In the genomic region with DNA sequence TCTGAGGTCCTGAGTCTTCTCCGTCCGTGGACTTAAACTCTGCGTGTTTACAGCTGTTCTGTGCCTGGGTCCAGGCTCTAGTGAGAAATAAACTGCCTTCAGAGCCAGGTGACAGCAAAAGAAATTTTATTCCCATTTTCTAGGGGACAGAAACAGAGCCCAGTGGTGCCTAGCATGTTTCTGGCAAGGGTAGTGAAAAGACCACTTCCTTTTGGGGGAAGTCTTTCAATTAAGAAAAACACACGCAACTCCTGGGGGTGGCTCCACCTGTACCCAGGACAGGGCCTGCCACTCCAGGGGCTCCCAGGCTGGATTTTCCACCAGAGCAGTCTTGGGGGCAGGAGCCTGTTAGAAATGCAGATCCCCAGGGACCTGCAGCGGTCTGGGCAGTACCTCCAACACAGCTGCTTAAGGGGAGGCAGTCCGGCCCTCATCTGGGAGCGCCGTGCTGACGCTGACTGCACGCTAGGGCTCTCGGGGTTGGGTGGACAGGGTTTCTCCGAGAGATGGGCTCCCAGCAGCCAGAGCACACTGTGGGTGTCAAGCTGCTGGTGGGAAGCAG, we compare ENCODE assay signal across 21 cellular contexts. TPM values are rescaled to one million over a fixed set of nuclear protein-coding genes. Genes with fewer than 3 reads are reported as not detected.
"Had no signal": no experiment of that assay in that cellular context is flagged by ENCODE, and none has a peak within 500 bp of the region (broad histone marks: within the 10 kb centered on the region; RNA-seq: fewer than 3 reads in every experiment).

No MANE protein-coding gene starts in this region.

- DNase-seq: activated T-cell treated with anti-CD3 and anti-CD28 coated beads, Interleukin-2, amount 50 U/mL, for 1 hour; central memory CD4-positive, alpha-beta T cell; dermis blood vessel endothelial cell; effector memory CD4-positive, alpha-beta T cell; foreskin melanocyte; small intestine; stimulated activated CD4-positive, alpha-beta T cell treated with anti-CD3 and anti-CD28 coated beads, Interleukin-2, amount 100 ng/mL, for 24 hours; stomach; T-helper 9 cell had no signal

- H3K9me3 Mint-ChIP-seq: activated naive CD4-positive, alpha-beta T cell treated with anti-CD3 and anti-CD28 coated beads, Interleukin-2, amount 50 U/mL, for 72 hours; activated T-helper 17 cell treated with anti-CD3 and anti-CD28 coated beads, Interleukin-2, amount 50 U/mL, for 72 hours; memory B cell; natural killer cell treated with Interleukin-12 subunit alpha and Interleukin-12 subunit beta and Interleukin-15 and Interleukin-18, amount 100 ng/mL, for 72 hours; stimulated activated effector memory CD8-positive, alpha-beta T cell treated with anti-CD3 and anti-CD28 coated beads, Interleukin-12 subunit alpha, Interleukin-12 subunit beta, amount 100 ng/mL, for 72 hours; type B pancreatic cell had no signal

- ATAC-seq: activated naive CD4-positive, alpha-beta T cell treated with anti-CD3 and anti-CD28 coated beads, Interleukin-2, amount 50 U/mL, for 72 hours; activated T-helper 17 cell treated with anti-CD3 and anti-CD28 coated beads, Interleukin-2, amount 50 U/mL, for 72 hours; natural killer cell treated with Interleukin-12 subunit alpha and Interleukin-12 subunit beta and Interleukin-15 and Interleukin-18, amount 100 ng/mL, for 72 hours; sciatic nerve; stimulated activated effector memory CD8-positive, alpha-beta T cell treated with anti-CD3 and anti-CD28 coated beads, Interleukin-12 subunit alpha, Interleukin-12 subunit beta, amount 100 ng/mL, for 72 hours had no signal

- H3K9me3 ChIP-seq: stomach had no signal

- H3K4me3 ChIP-seq: stomach had no signal

- H3K27me3 ChIP-seq: stomach had no signal

- H3K4me3 Mint-ChIP-seq: activated T-helper 17 cell treated with anti-CD3 and anti-CD28 coated beads, Interleukin-2, amount 50 U/mL, for 72 hours; memory B cell; natural killer cell treated with Interleukin-12 subunit alpha and Interleukin-12 subunit beta and Interleukin-15 and Interleukin-18, amount 100 ng/mL, for 72 hours; stimulated activated effector memory CD8-positive, alpha-beta T cell treated with anti-CD3 and anti-CD28 coated beads, Interleukin-12 subunit alpha, Interleukin-12 subunit beta, amount 100 ng/mL, for 72 hours; type B pancreatic cell had no signal

- H3K27me3 Mint-ChIP-seq: activated T-helper 17 cell treated with anti-CD3 and anti-CD28 coated beads, Interleukin-2, amount 50 U/mL, for 72 hours; type B pancreatic cell had no signal

- FAIRE-seq: astrocyte, small intestine had no signal

- H3K36me3 Mint-ChIP-seq: activated naive CD4-positive, alpha-beta T cell treated with anti-CD3 and anti-CD28 coated beads, Interleukin-2, amount 50 U/mL, for 72 hours; natural killer cell treated with Interleukin-12 subunit alpha and Interleukin-12 subunit beta and Interleukin-15 and Interleukin-18, amount 100 ng/mL, for 72 hours; type B pancreatic cell had no signal

- H3K27ac ChIP-seq: stomach had no signal

- H3K27ac Mint-ChIP-seq: activated T-helper 17 cell treated with anti-CD3 and anti-CD28 coated beads, Interleukin-2, amount 50 U/mL, for 72 hours; memory B cell; natural killer cell treated with Interleukin-12 subunit alpha and Interleukin-12 subunit beta and Interleukin-15 and Interleukin-18, amount 100 ng/mL, for 72 hours; stimulated activated effector memory CD8-positive, alpha-beta T cell treated with anti-CD3 and anti-CD28 coated beads, Interleukin-12 subunit alpha, Interleukin-12 subunit beta, amount 100 ng/mL, for 72 hours; type B pancreatic cell had no signal

RNA-seq across cellular contexts. Expression of gene AVP, which starts 23.0 kb away (rescaled TPM):
- total RNA-seq: activated T-helper 17 cell treated with anti-CD3 and anti-CD28 coated beads, Interleukin-2, amount 50 U/mL, for 72 hours; astrocyte; dermis blood vessel endothelial cell; liver; natural killer cell treated with Interleukin-12 subunit alpha and Interleukin-12 subunit beta and Interleukin-15 and Interleukin-18, amount 100 ng/mL, for 72 hours; sciatic nerve; stomach; T-helper 1 cell treated with Interleukin-12 subunit alpha and Interleukin-12 subunit beta and Interleukin-4 antibody, amounts not matched to agents 30 ng/mL and 1 ng/mL, for 36 hours; temporal lobe had no signal
- polyA plus RNA-seq: esophagus, stomach had no signal

RNA-seq across cellular contexts. Expression of gene OXT, which starts 36.1 kb away (rescaled TPM):
- total RNA-seq: activated naive CD4-positive, alpha-beta T cell treated with anti-CD3 and anti-CD28 coated beads, Interleukin-2, amount 50 U/mL, for 72 hours; activated T-helper 17 cell treated with anti-CD3 and anti-CD28 coated beads, Interleukin-2, amount 50 U/mL, for 72 hours; astrocyte; dermis blood vessel endothelial cell; natural killer cell treated with Interleukin-12 subunit alpha and Interleukin-12 subunit beta and Interleukin-15 and Interleukin-18, amount 100 ng/mL, for 72 hours; sciatic nerve; stomach; temporal lobe had no signal
